ENCODE assay signal across 8 cellular contexts in genomic region chr2:75787532-75788132, GRCh38.
DNase-seq lines count a peak whose midpoint lies in the region; ATAC-seq, FAIRE-seq and TF ChIP-seq lines count a peak whose summit lies in the region.

No MANE protein-coding gene starts in this region.

- H3K9ac ChIP-seq in NT2/D1 (ENCODE audit: insufficient read length, low read depth) (no peak overlapping the region), parathyroid adenoma (no peak overlapping the region)

- no peaks in the 10 kb centered on the region for H3K79me2 ChIP-seq in parathyroid adenoma

- H3K4me3 ChIP-seq in NT2/D1 (ENCODE audit: insufficient read length, low read depth) = no peak overlapping the region
- H3K4me3 ChIP-seq in parathyroid adenoma (ENCODE audit: low read depth, low read length) = no peak overlapping the region
- no peak overlapping the region for H3K4me3 ChIP-seq in coronary artery

- H3K4me1 ChIP-seq in NT2/D1 (ENCODE audit: insufficient read depth, insufficient read length) (no peaks in the 10 kb centered on the region), parathyroid adenoma (peaks cover 4% of the 10 kb centered on the region)

- H3K36me3 ChIP-seq in NT2/D1 (ENCODE audit: insufficient read depth, insufficient read length, low read length) (no peaks in the 10 kb centered on the region), parathyroid adenoma (ENCODE audit: control insufficient read depth, insufficient read depth, low read length) (no peaks in the 10 kb centered on the region)

- DNase-seq in NOMO-1 (lab: John Stamatoyannopoulos, UW; ENCODE audit: unreplicated experiment in 2 of 2) (peak; percentile 0 to 34), NOMO-1 treated with dmso at 0.1 percent for 144 hours (lab: John Stamatoyannopoulos, UW; ENCODE audit: unreplicated experiment) (no peak), NT2/D1 (ENCODE audit: low read depth, low spot score) (peak; percentile 39), coronary artery (ENCODE audit: low spot score) (no peak)

- peak; percentile 49 for ATAC-seq in HG03354 (IDR thresholded peaks at IDR 0.05; ENCODE audit: poor library complexity, severe bottlenecking, unreplicated experiment)
- no peak for ATAC-seq in HG03135 (IDR thresholded peaks at IDR 0.05; ENCODE audit: unreplicated experiment)

- TF ChIP-seq CTCF in parathyroid adenoma (IDR thresholded peaks at IDR 0.05) (peak; percentile 57), coronary artery (IDR thresholded peaks at IDR 0.05) (no peak)

- peak; percentile 90 for FAIRE-seq in endometrium (lab: Jason Lieb, UNC)

- no peaks in the 10 kb centered on the region for H3K27me3 ChIP-seq in NT2/D1 (ENCODE audit: insufficient read depth, insufficient read length)
- H3K27me3 ChIP-seq in parathyroid adenoma (ENCODE audit: control insufficient read depth, insufficient read depth, low read length) = no peaks in the 10 kb centered on the region

- H3K9me3 ChIP-seq in NT2/D1 (ENCODE audit: insufficient read depth, low read length) (no peaks in the 10 kb centered on the region), parathyroid adenoma (ENCODE audit: control insufficient read depth, low read length) (no peaks in the 10 kb centered on the region)

- no peak overlapping the region for H3K27ac ChIP-seq in parathyroid adenoma
- no peak overlapping the region for H3K27ac ChIP-seq in coronary artery

- peak overlapping the region; percentile 4 for H2AFZ ChIP-seq in parathyroid adenoma

- no peak overlapping the region for H3K4me2 ChIP-seq in parathyroid adenoma (ENCODE audit: low read length)

Comparison
In these comparisons a context has a peak if more than half of its experiments do, and no peak if none do; other contexts are left out.
1. DNase-seq: peak in NOMO-1 (2 of 2) and NT2/D1 (single experiment); none in NOMO-1 treated with dmso at 0.1 percent for 144 hours (single experiment) and coronary artery (single experiment).